In the genomic region with DNA sequence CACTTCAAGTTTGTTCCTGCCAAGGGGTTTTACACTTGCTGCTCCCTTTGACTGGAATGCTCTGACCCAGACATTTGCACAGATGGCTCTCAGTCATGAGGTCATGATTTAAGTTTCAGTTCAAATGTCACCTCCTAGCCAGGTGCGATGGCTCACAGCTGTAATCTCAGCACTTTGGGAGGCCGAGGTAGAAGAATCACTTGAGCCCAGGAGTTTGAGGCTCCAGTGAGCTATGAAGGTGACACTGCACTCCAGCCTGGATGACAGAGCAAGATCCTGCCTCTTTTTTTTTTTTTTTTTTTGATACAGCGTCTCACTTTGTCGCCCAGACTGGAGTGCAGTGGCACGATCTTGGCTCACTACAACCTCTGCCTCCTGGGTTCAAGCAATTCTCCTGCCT, we compare ENCODE assay signal across 20 cellular contexts.
"Had no signal": no experiment of that assay in that cellular context is flagged by ENCODE, and none has a peak within 500 bp of the region (broad histone marks: within the 10 kb centered on the region; RNA-seq: fewer than 3 reads in every experiment).

No MANE protein-coding gene starts in this region.

- DNase-seq: activated B cell treated with CpG ODN at 0.5 μM for 24 hours; activated CD4-positive, alpha-beta T cell treated with anti-CD3 and anti-CD28 coated beads, Interleukin-2, amount 10 ng/mL, durations not matched to agents 24 days and 14 days; activated CD8-positive, alpha-beta memory T cell treated with anti-CD3 and anti-CD28 coated beads, Interleukin-2, amount 50 U/mL, for 4 hours; activated CD8-positive, alpha-beta T cell treated with anti-CD3 and anti-CD28 coated beads, Interleukin-2, amount 10 ng/mL, durations not matched to agents 7 days and 5 days; activated effector memory CD4-positive, alpha-beta T cell treated with anti-CD3 and anti-CD28 coated beads, Interleukin-2, amount 50 U/mL, for 16 hours; activated T-cell treated with anti-CD3 and anti-CD28 coated beads, Interleukin-2, amount 50 U/mL, for 48 hours; adrenal gland; caudate nucleus; effector CD4-positive, alpha-beta T cell; left lung; mammary epithelial cell; naive B cell; posterior cingulate gyrus; stimulated activated CD4-positive, alpha-beta T cell treated with anti-CD3 and anti-CD28 coated beads, Interleukin-4, amount 100 ng/mL, for 1 hour; stimulated activated naive B cell treated with anti-CD40 and anti-IgM and Interleukin-4, amounts not matched to agents 10 μg/mL and 1 μg/mL and 100 μg/mL, for 72 hours; transverse colon had no signal

- H3K27ac ChIP-seq: esophagus muscularis mucosa had no signal

- H3K27ac Mint-ChIP-seq: activated B cell treated with CpG ODN at 0.5 μM for 24 hours; activated CD4-positive, alpha-beta T cell treated with anti-CD3 and anti-CD28 coated beads, Interleukin-2, amount 10 ng/mL, durations not matched to agents 24 days and 14 days; activated CD8-positive, alpha-beta T cell treated with anti-CD3 and anti-CD28 coated beads, Interleukin-2, amount 10 ng/mL, durations not matched to agents 7 days and 5 days; activated naive CD4-positive, alpha-beta T cell treated with anti-CD3 and anti-CD28 coated beads, Interleukin-2, amount 50 U/mL, for 24 hours; stimulated activated naive B cell treated with anti-CD40 and anti-IgM and Interleukin-4, amounts not matched to agents 10 μg/mL and 1 μg/mL and 100 μg/mL, for 72 hours; T-helper 1 cell treated with Interleukin-12 subunit alpha and Interleukin-12 subunit beta and Interleukin-4 antibody, amounts not matched to agents 30 μg/mL and 1 μg/mL, for 36 hours had no signal

- H3K4me3 ChIP-seq: adrenal gland, coronary artery, esophagus muscularis mucosa, left lung, transverse colon had no signal

- H3K27me3 ChIP-seq: adrenal gland, esophagus muscularis mucosa, left lung, transverse colon had no signal

- ATAC-seq: activated CD8-positive, alpha-beta T cell treated with anti-CD3 and anti-CD28 coated beads, Interleukin-2, amount 10 ng/mL, durations not matched to agents 7 days and 5 days; stimulated activated naive B cell treated with anti-CD40 and anti-IgM and Interleukin-4, amounts not matched to agents 10 μg/mL and 1 μg/mL and 100 μg/mL, for 72 hours had no signal

- H3K9me3 Mint-ChIP-seq: activated B cell treated with CpG ODN at 0.5 μM for 24 hours; activated naive CD4-positive, alpha-beta T cell treated with anti-CD3 and anti-CD28 coated beads, Interleukin-2, amount 50 U/mL, for 24 hours; naive B cell; stimulated activated naive B cell treated with anti-CD40 and anti-IgM and Interleukin-4, amounts not matched to agents 10 μg/mL and 1 μg/mL and 100 μg/mL, for 72 hours; T-helper 1 cell treated with Interleukin-12 subunit alpha and Interleukin-12 subunit beta and Interleukin-4 antibody, amounts not matched to agents 30 μg/mL and 1 μg/mL, for 36 hours had no signal

- H3K36me3 ChIP-seq: adrenal gland, esophagus muscularis mucosa, left lung, transverse colon had no signal

- H3K36me3 Mint-ChIP-seq: activated naive CD4-positive, alpha-beta T cell treated with anti-CD3 and anti-CD28 coated beads, Interleukin-2, amount 50 U/mL, for 24 hours; stimulated activated naive B cell treated with anti-CD40 and anti-IgM and Interleukin-4, amounts not matched to agents 10 μg/mL and 1 μg/mL and 100 μg/mL, for 72 hours had no signal

- H3K4me3 Mint-ChIP-seq: activated B cell treated with CpG ODN at 0.5 μM for 24 hours; activated CD4-positive, alpha-beta T cell treated with anti-CD3 and anti-CD28 coated beads, Interleukin-2, amount 10 ng/mL, durations not matched to agents 24 days and 14 days; activated CD8-positive, alpha-beta T cell treated with anti-CD3 and anti-CD28 coated beads, Interleukin-2, amount 10 ng/mL, durations not matched to agents 7 days and 5 days; activated naive CD4-positive, alpha-beta T cell treated with anti-CD3 and anti-CD28 coated beads, Interleukin-2, amount 50 U/mL, for 24 hours; stimulated activated naive B cell treated with anti-CD40 and anti-IgM and Interleukin-4, amounts not matched to agents 10 μg/mL and 1 μg/mL and 100 μg/mL, for 72 hours; T-helper 1 cell treated with Interleukin-12 subunit alpha and Interleukin-12 subunit beta and Interleukin-4 antibody, amounts not matched to agents 30 μg/mL and 1 μg/mL, for 36 hours had no signal

- H3K9me3 ChIP-seq: adrenal gland, esophagus muscularis mucosa, left lung, transverse colon had no signal
